Comparison of ENCODE assay signal across 8 cellular contexts in the genomic region with DNA sequence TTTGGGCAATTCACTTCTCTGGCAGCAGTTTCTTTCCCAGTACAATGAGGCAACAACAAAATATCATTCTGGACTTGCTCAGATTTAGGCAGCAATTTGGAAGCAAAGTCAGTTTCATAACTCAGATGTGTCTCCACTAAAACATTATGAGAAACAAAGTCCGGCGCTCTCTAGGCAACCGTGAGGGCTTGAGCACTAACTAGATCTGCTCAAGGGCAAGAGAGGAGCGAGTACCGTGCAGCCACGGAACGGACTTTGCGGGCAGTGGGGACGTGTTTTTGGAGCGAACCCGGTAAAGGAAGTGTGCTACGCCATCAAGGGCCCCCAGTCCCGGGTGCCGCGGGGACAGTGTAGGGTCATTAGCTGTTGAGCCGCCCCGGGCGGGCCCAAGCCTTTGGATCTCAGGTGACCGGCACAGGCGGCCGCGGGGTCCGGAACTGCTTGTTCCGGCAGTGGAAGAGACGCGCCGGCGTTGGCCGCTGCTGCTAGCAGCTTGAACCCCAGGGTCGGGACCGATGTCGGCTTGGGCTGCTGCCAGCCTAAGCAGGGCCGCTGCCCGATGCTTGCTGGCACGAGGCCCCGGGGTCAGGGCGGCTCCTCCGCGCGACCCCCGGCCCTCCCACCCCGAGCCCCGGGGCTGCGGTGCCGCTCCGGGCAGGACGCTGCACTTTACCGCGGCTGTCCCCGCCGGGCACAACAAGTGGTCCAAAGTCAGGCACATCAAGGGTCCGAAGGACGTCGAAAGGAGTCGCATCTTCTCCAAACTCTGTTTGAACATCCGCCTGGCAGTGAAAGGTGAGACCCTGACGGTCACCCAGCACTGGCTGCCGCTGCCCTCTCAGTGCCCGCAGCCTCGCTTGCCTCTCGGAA. TPM values are rescaled to one million over a fixed set of nuclear protein-coding genes. Genes with fewer than 3 reads are reported as not detected.
DNase-seq lines count a peak whose midpoint lies in the region; FAIRE-seq and TF ChIP-seq lines count a peak whose summit lies in the region.

A gene (plus strand): TSS at position 327 of the 870 bp plus-strand sequence. CDS start 189 bp downstream, at position 516.

- peak within 1 kb of the TSS; percentile 81 for H4K91ac ChIP-seq in mesenchymal stem cell (ENCODE audit: low read length)

- H3K4me3 ChIP-seq in endocrine pancreas (ENCODE audit: control insufficient read depth, insufficient read depth, low read length) (peak within 1 kb of the TSS; percentile 76), mesenchymal stem cell (ENCODE audit: insufficient read depth in 1 of 2, low read depth in 1 of 2, low read length in 2 of 2) (peak within 1 kb of the TSS; percentile 76 to 98)

- H2BK120ac ChIP-seq in mesenchymal stem cell (ENCODE audit: low read depth, low read length) = peak within 1 kb of the TSS; percentile 43

- no peak within 1 kb of the TSS for H3K23ac ChIP-seq in mesenchymal stem cell (ENCODE audit: low read length in 2 of 2)

- H2AK5ac ChIP-seq in mesenchymal stem cell (ENCODE audit: low read length, severe bottlenecking) = peak within 1 kb of the TSS; percentile 65

- H3K9ac ChIP-seq in endocrine pancreas (ENCODE audit: control insufficient read depth, insufficient read depth, low read length) = peak within 1 kb of the TSS; percentile 87
- H3K9ac ChIP-seq in mesenchymal stem cell (ENCODE audit: low read length) = peak within 1 kb of the TSS; percentile 96

- peak within 1 kb of the TSS; percentile 22 to 94 for H3K18ac ChIP-seq in mesenchymal stem cell (ENCODE audit: low read depth in 1 of 2, low read length in 2 of 2)

- H2BK12ac ChIP-seq in mesenchymal stem cell (ENCODE audit: low read length in 2 of 2) = no peak within 1 kb of the TSS

- H2BK15ac ChIP-seq in mesenchymal stem cell (ENCODE audit: low read depth, poor library complexity, severe bottlenecking) = no peak within 1 kb of the TSS

- H3K4me2 ChIP-seq in mesenchymal stem cell (ENCODE audit: low read length, poor library complexity, severe bottlenecking) = peak within 1 kb of the TSS; percentile 84

- 1% methylated on average over 55 of the region's 61 CpGs for whole genome bisulfite sequencing in mesenchymal stem cell

- H3K36me3 ChIP-seq in endocrine pancreas (ENCODE audit: control insufficient read depth, insufficient read depth, low read length) (no peaks in the 10 kb centered on the region), mesenchymal stem cell (ENCODE audit: control insufficient read depth in 1 of 2, insufficient read depth in 2 of 2, low read depth in 1 of 2, low read length in 2 of 2) (peaks cover 12 to 21% of the 10 kb centered on the region in 2 experiments)

- H3K9me3 ChIP-seq in endocrine pancreas (ENCODE audit: control insufficient read depth, low read length) (no peaks in the 10 kb centered on the region), mesenchymal stem cell (ENCODE audit: control insufficient read depth, low read length) (no peaks in the 10 kb centered on the region)

- peak within 1 kb of the TSS; percentile 55 to 83 for H3K4ac ChIP-seq in mesenchymal stem cell (ENCODE audit: low read depth in 1 of 2, low read length in 2 of 2)

- H2AFZ ChIP-seq in mesenchymal stem cell (ENCODE audit: low read depth, low read length) = peak within 1 kb of the TSS; percentile 33

- peak within 1 kb of the TSS; percentile 22 for H3K27ac ChIP-seq in mesenchymal stem cell (ENCODE audit: low read length, poor library complexity, severe bottlenecking)

- H3K4me1 ChIP-seq in endocrine pancreas (ENCODE audit: control insufficient read depth, insufficient read depth, low read length) = no peaks in the 10 kb centered on the region
- H3K4me1 ChIP-seq in mesenchymal stem cell (ENCODE audit: control insufficient read depth, insufficient read depth, low read depth, low read length) = no peaks in the 10 kb centered on the region

- H3K14ac ChIP-seq in mesenchymal stem cell (ENCODE audit: low read length in 2 of 2) = no peak within 1 kb of the TSS

- FAIRE-seq in HTR-8/SVneo (lab: Jason Lieb, UNC) = peak; percentile 93

- DNase-seq in CMK (ENCODE audit: low read depth) (peak; percentile 57), GM20000 (ENCODE audit: low spot score) (peak; percentile 89), HTR-8/SVneo (ENCODE audit: insufficient read length, low spot score) (peak; percentile 93), NOMO-1 treated with dmso at 0.1 percent for 144 hours (lab: John Stamatoyannopoulos, UW; ENCODE audit: unreplicated experiment) (peak; percentile 67), mesenchymal stem cell (peak; percentile 84)
- peak; percentile 54 to 55 for DNase-seq in activated CD8-positive, alpha-beta memory T cell treated with anti-CD3 and anti-CD28 coated beads for 4 hours (ENCODE audit: low read depth in 2 of 2)
- peak; percentile 65 for DNase-seq in stimulated activated CD8-positive, alpha-beta memory T cell treated with anti-CD3 and anti-CD28 coated beads, Interleukin-12 subunit alpha, Interleukin-12 subunit beta, amount 100 ng/mL, for 1 hour (ENCODE audit: low read depth)

- H3K27me3 ChIP-seq in endocrine pancreas (ENCODE audit: control insufficient read depth, insufficient read depth, low read length) (no peaks in the 10 kb centered on the region), mesenchymal stem cell (ENCODE audit: control insufficient read depth in 1 of 2, insufficient read depth in 1 of 2, low read length in 2 of 2) (no peaks in the 10 kb centered on the region)

- TF ChIP-seq CTCF in GM20000 (IDR thresholded peaks at IDR 0.05; ENCODE audit: extremely low read depth, missing control alignments) = no peak

- peaks cover 2% of the 10 kb centered on the region for H3K79me1 ChIP-seq in mesenchymal stem cell (replicated peaks; ENCODE audit: low read length, poor library complexity, severe bottlenecking)

- peak within 1 kb of the TSS; percentile 92 for H4K8ac ChIP-seq in mesenchymal stem cell (ENCODE audit: low read length)

- H2BK5ac ChIP-seq in mesenchymal stem cell (ENCODE audit: low read depth, low read length, poor library complexity, severe bottlenecking) = no peak within 1 kb of the TSS

RNA-seq across cellular contexts. Expression of the gene that starts here (rescaled TPM):
- 15.9 TPM for polyA plus RNA-seq in mesenchymal stem cell (2013, experiment 1 of 2)
- polyA plus RNA-seq in mesenchymal stem cell (2013, experiment 2 of 2) = 15.5 TPM

Comparison
In these comparisons a context has a peak if more than half of its experiments do, and no peak if none do; other contexts are left out.
1. Peak in every context shown above with its lines: DNase-seq, H3K4me3 ChIP-seq and H3K27ac ChIP-seq.